In genomic region chr20:53899351-53900167, GRCh38 we compare ENCODE assay signal across 8 cellular contexts.
DNase-seq lines count a peak whose midpoint lies in the region; ATAC-seq and TF ChIP-seq lines count a peak whose summit lies in the region.

No MANE protein-coding gene starts in this region.

- H2AK5ac ChIP-seq in mesendoderm (ENCODE audit: low read length), result no peak overlapping the region

- peak overlapping the region; percentile 58 for H3K56ac ChIP-seq in mesendoderm (ENCODE audit: low read length)

- H3K9ac ChIP-seq in mesendoderm (ENCODE audit: low read length), result no peak overlapping the region

- H3K4ac ChIP-seq in mesendoderm (ENCODE audit: low read depth, low read length), result no peak overlapping the region

- H2BK5ac ChIP-seq in mesendoderm (ENCODE audit: low read length), result peak overlapping the region; percentile 23

- no peak for TF ChIP-seq CTCF in GM12864 (IDR thresholded peaks at IDR 0.05; ENCODE audit: low read depth, low read length, missing control alignments)

- peak overlapping the region; percentile 83 for H3K27ac ChIP-seq in mesendoderm (ENCODE audit: low read depth, low read length)

- H3K79me2 ChIP-seq in mesendoderm (ENCODE audit: control insufficient read depth, insufficient read depth, low read length), result no peaks in the 10 kb centered on the region

- H3K4me2 ChIP-seq in mesendoderm (ENCODE audit: low read length), result no peak overlapping the region

- H3K36me3 ChIP-seq in mesendoderm (ENCODE audit: control insufficient read depth, insufficient read depth, low read length), result no peaks in the 10 kb centered on the region

- H2BK120ac ChIP-seq in mesendoderm (ENCODE audit: low read depth, low read length), result no peak overlapping the region

- H3K18ac ChIP-seq in mesendoderm (ENCODE audit: low read length), result no peak overlapping the region

- no peak overlapping the region for H4K5ac ChIP-seq in mesendoderm (ENCODE audit: low read length)

- no CpG with 5 or more reads among the region's 8 CpGs for WGBS in mesendoderm (ENCODE audit: extremely low coverage, insufficient coverage, low lambda C conversion rate)

- peak; percentile 60 for ATAC-seq in HG02610 (IDR thresholded peaks at IDR 0.05; ENCODE audit: unreplicated experiment)

- H3K4me3 ChIP-seq in GM12864 (ENCODE audit: low read depth, low read length), result no peak overlapping the region
- no peak overlapping the region for H3K4me3 ChIP-seq in mesendoderm (ENCODE audit: low read length)

- DNase-seq in GM12864 (ENCODE audit: low read depth) (peak; percentile 77), NCI-H1436 (lab: John Stamatoyannopoulos, UW) (peak; percentile 96), T-helper 9 cell (peak; percentile 30), astrocyte of the hippocampus (ENCODE audit: low read depth, low spot score) (peak; percentile 64), mesendoderm (no peak), amniotic stem cell (lab: John Stamatoyannopoulos, UW) (no peak)
- peak; percentile 18 to 74 (median 50) for DNase-seq in stimulated activated naive CD4-positive, alpha-beta T cell (lab: John Stamatoyannopoulos, UW)

- no peak overlapping the region for H2BK15ac ChIP-seq in mesendoderm (replicated peaks; ENCODE audit: low read depth)

- no peaks in the 10 kb centered on the region for H3K79me1 ChIP-seq in mesendoderm (ENCODE audit: low read length)

- no peak overlapping the region for H3K23ac ChIP-seq in mesendoderm (ENCODE audit: low read length)

- H4K8ac ChIP-seq in mesendoderm (ENCODE audit: low read depth, low read length), result no peak overlapping the region

- peaks cover 10% of the 10 kb centered on the region for H3K4me1 ChIP-seq in mesendoderm (ENCODE audit: control insufficient read depth, low read depth, low read length)

- H3K27me3 ChIP-seq in mesendoderm (ENCODE audit: insufficient read depth, low read length, poor library complexity), result no peaks in the 10 kb centered on the region

Comparison
In these comparisons a context has a peak if more than half of its experiments do, and no peak if none do; other contexts are left out.
1. DNase-seq: peak in GM12864 (single experiment), NCI-H1436 (single experiment), T-helper 9 cell (single experiment), astrocyte of the hippocampus (single experiment) and stimulated activated naive CD4-positive, alpha-beta T cell (6 of 6); none in mesendoderm (single experiment) and amniotic stem cell (single experiment).